11 cellular contexts compared by ENCODE assay signal in genomic region chr2:68468801-68469200, GRCh38. TPM values are rescaled to one million over a fixed set of nuclear protein-coding genes. Genes with fewer than 3 reads are reported as not detected.
DNase-seq lines count a peak whose midpoint lies in the region; ATAC-seq and TF ChIP-seq lines count a peak whose summit lies in the region.
"Had no signal": no experiment of that assay in that cellular context is flagged by ENCODE, and none has a peak within 500 bp of the region (broad histone marks: within the 10 kb centered on the region; RNA-seq: fewer than 3 reads in every experiment).

No MANE protein-coding gene starts in this region.

- intact Hi-C loops in activated CD4-positive, alpha-beta T cell treated with anti-CD3 and anti-CD28 coated beads for 36 hours (cut with DNase I, micrococcal nuclease) = loop anchor here (5.0 to 10.0 kb wide), 5 partner anchors 46 to 1174 kb away; partner anchors contain the start of genes AAK1 (in 1 of the 2) and ETAA1 (in 1 of the 2)
- intact Hi-C loops in mammary epithelial cell (cut with micrococcal nuclease) = loop anchor here (10.0 kb wide), 1 partner anchor 356 kb away; no protein-coding TSS in a partner anchor

- H3K4me3 ChIP-seq in KMS-11 (IDR thresholded peaks at IDR 0.05; ENCODE audit: insufficient read depth, low read depth, low read length) (no peak overlapping the region), mammary epithelial cell (replicated peaks in 1 of 3; ENCODE audit: insufficient read depth in 1 of 3, low read depth in 2 of 3, low read length in 3 of 3) (peak overlapping the region in 2 of 3 experiments; percentile 82 to 93)

- peak overlapping the region; percentile 95 for H3K4me2 ChIP-seq in KMS-11
- peak overlapping the region; percentile 86 for H3K4me2 ChIP-seq in mammary epithelial cell (ENCODE audit: insufficient read depth, low read depth, low read length)

- dilution Hi-C loops in mammary epithelial cell (cut with HindIII; ENCODE audit: low sequenced_read_pairs) = no loop called here

- H3K9ac ChIP-seq in KMS-11 (no peak overlapping the region), mammary epithelial cell (ENCODE audit: insufficient read depth, low read length) (no peak overlapping the region)

- no peak overlapping the region for H3K27ac ChIP-seq in KMS-11
- no peak overlapping the region for H3K27ac ChIP-seq in mammary epithelial cell (ENCODE audit: insufficient read depth, low read depth, low read length)

- H3K27me3 Mint-ChIP-seq in activated CD4-positive, alpha-beta T cell treated with anti-CD3 and anti-CD28 coated beads for 36 hours = no peaks in the 10 kb centered on the region
- no peaks in the 10 kb centered on the region for H3K27me3 Mint-ChIP-seq in osteocyte (ENCODE audit: unreplicated experiment)

- H3K36me3 ChIP-seq in KMS-11 (ENCODE audit: insufficient read depth) (no peaks in the 10 kb centered on the region), mammary epithelial cell (ENCODE audit: insufficient read depth, low read length) (no peaks in the 10 kb centered on the region)

- POLR2A ChIA-PET in activated CD4-positive, alpha-beta T cell treated with anti-CD3 and anti-CD28 coated beads for 36 hours (lab: Charles Lee) = no interaction called here

- DNase-seq in activated CD4-positive, alpha-beta T cell treated with anti-CD3 and anti-CD28 coated beads for 36 hours = no peak
- no peak for DNase-seq in activated CD4-positive, alpha-beta T cell treated with anti-CD3 and anti-CD28 coated beads, Interleukin-2, amount 50 U/mL, for 48 hours
- DNase-seq in mammary epithelial cell (no peak), osteocyte (ENCODE audit: extremely low spot score, unreplicated experiment) (no peak), superior temporal gyrus (ENCODE audit: extremely low spot score) (no peak), RPMI8226 (no peak)
- DNase-seq in stimulated activated CD4-positive, alpha-beta T cell treated with anti-CD3 and anti-CD28 coated beads, Interleukin-4, amount 100 ng/mL, for 1 hour = no peak
- DNase-seq: NCI-H1092 treated with DMSO at 0.1 percent for 48 hours, substantia nigra had no signal

- H3K9me3 Mint-ChIP-seq in activated CD4-positive, alpha-beta T cell treated with anti-CD3 and anti-CD28 coated beads for 36 hours (ENCODE audit: low read depth) = no peaks in the 10 kb centered on the region
- no peaks in the 10 kb centered on the region for H3K9me3 Mint-ChIP-seq in osteocyte (ENCODE audit: unreplicated experiment)

- H3K27me3 ChIP-seq in KMS-11 (ENCODE audit: insufficient read depth, low read depth) (no peaks in the 10 kb centered on the region), mammary epithelial cell (ENCODE audit: insufficient read depth, low read length) (no peaks in the 10 kb centered on the region)

- ATAC-seq in activated CD4-positive, alpha-beta T cell treated with anti-CD3 and anti-CD28 coated beads for 36 hours = no peak

- H2AFZ ChIP-seq in KMS-11 (ENCODE audit: low read depth) (no peak overlapping the region), mammary epithelial cell (ENCODE audit: low read depth, low read length) (peak overlapping the region; percentile 38)

- H3K4me3 Mint-ChIP-seq in activated CD4-positive, alpha-beta T cell treated with anti-CD3 and anti-CD28 coated beads for 36 hours = peak overlapping the region; percentile 93
- H3K4me3 Mint-ChIP-seq in osteocyte (ENCODE audit: unreplicated experiment) = peak overlapping the region; percentile 96

- H4K20me1 ChIP-seq in KMS-11 (ENCODE audit: insufficient read depth) (no peaks in the 10 kb centered on the region), mammary epithelial cell (ENCODE audit: insufficient read depth, low read length) (no peaks in the 10 kb centered on the region)

- WGBS in mammary epithelial cell (ENCODE audit: low coverage, missing lambda C conversion rate) = 100% methylated on average over 2 of the region's 2 CpGs

- peaks cover 53% of the 10 kb centered on the region for H3K4me1 Mint-ChIP-seq in activated CD4-positive, alpha-beta T cell treated with anti-CD3 and anti-CD28 coated beads for 36 hours
- H3K4me1 Mint-ChIP-seq in osteocyte (ENCODE audit: unreplicated experiment) = peaks cover 22% of the 10 kb centered on the region

- no peaks in the 10 kb centered on the region for H3K36me3 Mint-ChIP-seq in activated CD4-positive, alpha-beta T cell treated with anti-CD3 and anti-CD28 coated beads for 36 hours (ENCODE audit: low read depth)
- no peaks in the 10 kb centered on the region for H3K36me3 Mint-ChIP-seq in osteocyte (ENCODE audit: unreplicated experiment)

- CTCF ChIA-PET in activated CD4-positive, alpha-beta T cell treated with anti-CD3 and anti-CD28 coated beads for 36 hours (lab: Charles Lee) = interaction anchor here (0.6 to 2.2 kb wide), 7 partner anchors 13 to 456 kb away, joined by 3 to 8 read pairs (median 4); no protein-coding TSS in a partner anchor
- CTCF ChIA-PET in mammary epithelial cell (lab: Charles Lee; ENCODE audit: low non-redundant PET) = interaction anchor here (0.5 to 0.7 kb wide), 2 partner anchors 126 to 127 kb away, joined by 4 read pairs; no protein-coding TSS in a partner anchor

- H3K4me1 ChIP-seq in KMS-11 (ENCODE audit: low read depth, poor library complexity, severe bottlenecking) (peaks cover 47% of the 10 kb centered on the region), mammary epithelial cell (ENCODE audit: insufficient read depth, low read length) (peaks cover 25% of the 10 kb centered on the region)

- no peak for TF ChIP-seq CTCF in KMS-11 (conservative IDR thresholded peaks at IDR 0.05; ENCODE audit: low read depth, low read length)
- TF ChIP-seq CTCF in mammary epithelial cell (conservative IDR thresholded peaks at IDR 0.05 in 1 of 2, IDR thresholded peaks at IDR 0.05 in 1 of 2; ENCODE audit: extremely low read depth in 1 of 2, insufficient read depth in 1 of 2, low read depth in 1 of 2, low read length in 2 of 2) = no peak
- TF ChIP-seq CTCF in osteocyte (IDR thresholded peaks at IDR 0.05) = no peak

- H3K27ac Mint-ChIP-seq in activated CD4-positive, alpha-beta T cell treated with anti-CD3 and anti-CD28 coated beads for 36 hours = no peak overlapping the region
- no peak overlapping the region for H3K27ac Mint-ChIP-seq in osteocyte (ENCODE audit: unreplicated experiment)

- H3K9me3 ChIP-seq in mammary epithelial cell (replicated peaks; ENCODE audit: insufficient read depth, low read length) = no peaks in the 10 kb centered on the region

- H3K79me2 ChIP-seq in KMS-11 (ENCODE audit: insufficient read depth, low read depth) = peaks cover 7% of the 10 kb centered on the region; the same call in 1 of the 2 replicates
- peaks cover 25% of the 10 kb centered on the region for H3K79me2 ChIP-seq in mammary epithelial cell (ENCODE audit: insufficient read depth, low read length)

- no TSS peak for BruUV-seq in mammary epithelial cell (replicated peaks; lab: Mats Ljungman, UMichigan)

- in situ Hi-C loops in mammary epithelial cell (cut with MboI; ENCODE audit: low sequenced_read_pairs in 2 of 2) = loop anchor here in 1 of 2 donors (5.0 to 10.0 kb wide), 2 partner anchors 238 to 456 kb away; no protein-coding TSS in a partner anchor

RNA-seq across cellular contexts. Expression of gene APLF, which starts 1.4 kb away (rescaled TPM):
- 1 to 10 TPM; 2.5 to 4.3 TPM for total RNA-seq in activated CD4-positive, alpha-beta T cell treated with anti-CD3 and anti-CD28 coated beads for 36 hours
- total RNA-seq in mammary epithelial cell (1 to 10 TPM; 3.7 to 4.8 TPM), osteocyte (5.8 and 6.4 TPM in 2 replicates)
- 0.97 TPM for polyA plus RNA-seq in mammary epithelial cell
- polyA minus RNA-seq in mammary epithelial cell = 6.1 TPM

RNA-seq across cellular contexts. Expression of gene FBXO48, which starts 1.7 kb away (rescaled TPM):
- 1 to 10 TPM; 2.0 to 2.4 TPM for total RNA-seq in activated CD4-positive, alpha-beta T cell treated with anti-CD3 and anti-CD28 coated beads for 36 hours
- 1 to 10 TPM; 1.3 to 1.6 TPM for total RNA-seq in mammary epithelial cell
- polyA plus RNA-seq in mammary epithelial cell = 0.78 TPM
- polyA minus RNA-seq in mammary epithelial cell = 3.0 TPM
- total RNA-seq in osteocyte = 0.81 and 1.0 TPM in 2 replicates
- total RNA-seq: G401 had no signal
